6 cellular contexts compared by ENCODE assay signal in the genomic region with DNA sequence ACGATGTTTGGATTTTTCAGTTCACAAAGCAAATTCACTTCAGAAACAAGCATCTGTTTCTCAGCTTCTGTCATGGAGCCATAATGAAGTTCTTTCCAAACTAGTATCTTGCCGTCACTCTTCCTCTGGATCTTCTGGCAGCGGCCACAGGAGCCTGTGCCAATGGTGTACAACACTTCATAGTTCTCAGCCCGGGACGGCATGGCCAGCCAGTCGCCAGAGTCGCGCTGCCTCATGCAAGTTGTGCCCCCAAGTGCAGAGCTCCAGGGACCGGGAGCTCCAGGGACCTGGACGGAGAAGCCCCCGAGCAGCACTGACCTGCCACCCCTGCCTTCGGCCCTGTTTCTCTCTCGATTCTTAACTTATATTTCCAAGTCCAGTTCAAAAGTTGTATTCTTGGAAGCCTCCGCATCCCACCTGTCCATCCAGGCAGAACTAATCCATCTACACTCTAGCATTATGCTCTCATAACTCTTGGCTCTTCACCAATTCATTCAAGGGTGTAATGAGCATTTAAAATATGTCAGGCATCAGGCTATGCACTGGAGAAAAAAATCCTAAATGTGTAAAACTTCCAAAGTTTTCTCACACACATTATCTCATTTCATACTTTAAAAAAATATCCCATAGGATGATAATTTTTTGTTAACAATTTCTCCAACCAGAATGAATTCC. TPM values are rescaled to one million over a fixed set of nuclear protein-coding genes. Genes with fewer than 3 reads are reported as not detected.
"Had no signal": no experiment of that assay in that cellular context is flagged by ENCODE, and none has a peak within 500 bp of the region (broad histone marks: within the 10 kb centered on the region; RNA-seq: fewer than 3 reads in every experiment).

No MANE protein-coding gene starts in this region.

RNA-seq across cellular contexts. Expression of a gene that starts 30.5 kb away (rescaled TPM):
- total RNA-seq: ascending aorta, body of pancreas, esophagus muscularis mucosa, fibroblast of villous mesenchyme, gastroesophageal sphincter, glomerular endothelial cell had no signal
